1 cellular context compared by ENCODE assay signal in genomic region chr12:6372403-6373003, GRCh38.
TF ChIP-seq lines count a peak whose summit lies in the region.

No MANE protein-coding gene starts in this region.

TF ChIP-seq in HEK293, 187 proteins besides CTCF, POLR2A, EP300 and RAD21 (continued from another document):
- TF ChIP-seq PRDM2 (tag by site-specific recombination; IDR thresholded peaks at IDR 0.05; ENCODE audit: borderline replicate concordance) (no peak), ZBTB44 (tag by site-specific recombination; IDR thresholded peaks at IDR 0.05) (no peak), ZNF398 (tag by site-specific recombination; IDR thresholded peaks at IDR 0.05) (peak; percentile 47), ZNF777 (tag by site-specific recombination; IDR thresholded peaks at IDR 0.05; ENCODE audit: borderline replicate concordance) (no peak), SP3 (tag by site-specific recombination; IDR thresholded peaks at IDR 0.05) (peak; percentile 63), GLIS1 (tag by site-specific recombination; IDR thresholded peaks at IDR 0.05) (0 out of 2 replicates have a peak, but pooled peaks have one; percentile 34), OSR2 (tag by site-specific recombination; IDR thresholded peaks at IDR 0.05) (peak; percentile 35; the same call in 1 of the 2 replicates), PATZ1 (tag by site-specific recombination; IDR thresholded peaks at IDR 0.05) (peak; percentile 70), WT1 (tag by site-specific recombination; IDR thresholded peaks at IDR 0.05) (peak; percentile 79), MZF1 (tag by site-specific recombination; IDR thresholded peaks at IDR 0.05; ENCODE audit: borderline replicate concordance) (peak; percentile 30; the same call in 1 of the 2 replicates), ZNF645 (tag by site-specific recombination; IDR thresholded peaks at IDR 0.05) (no peak), PBX3 (CRISPR knock-in tag; IDR thresholded peaks at IDR 0.05) (no peak), KLF10 (tag by site-specific recombination; IDR thresholded peaks at IDR 0.05) (no peak), GLIS2 (tag by site-specific recombination; IDR thresholded peaks at IDR 0.05) (no peak; the same call in 1 of the 2 replicates), MEIS1 (CRISPR knock-in tag; IDR thresholded peaks at IDR 0.05; ENCODE audit: borderline replicate concordance) (no peak), ZNF629 (tag by site-specific recombination; IDR thresholded peaks at IDR 0.05) (no peak), ZBTB21 (tag by site-specific recombination; IDR thresholded peaks at IDR 0.05) (0 out of 2 replicates have a peak, but pooled peaks have one; percentile 15), ZBTB8A (tag by site-specific recombination; IDR thresholded peaks at IDR 0.05) (no peak), ZEB2 (tag by site-specific recombination; IDR thresholded peaks at IDR 0.05) (peak; percentile 52; the same call in 1 of the 2 replicates), ZNF19 (tag by site-specific recombination; IDR thresholded peaks at IDR 0.05; ENCODE audit: low read depth) (no peak), KLF17 (tag by site-specific recombination; IDR thresholded peaks at IDR 0.05) (peak; percentile 77; the same call in 1 of the 2 replicates), ZNF169 (tag by site-specific recombination; IDR thresholded peaks at IDR 0.05) (no peak), KLF16 (tag by site-specific recombination; IDR thresholded peaks at IDR 0.05) (no peak)
- TF ChIP-seq, protein P1, sequence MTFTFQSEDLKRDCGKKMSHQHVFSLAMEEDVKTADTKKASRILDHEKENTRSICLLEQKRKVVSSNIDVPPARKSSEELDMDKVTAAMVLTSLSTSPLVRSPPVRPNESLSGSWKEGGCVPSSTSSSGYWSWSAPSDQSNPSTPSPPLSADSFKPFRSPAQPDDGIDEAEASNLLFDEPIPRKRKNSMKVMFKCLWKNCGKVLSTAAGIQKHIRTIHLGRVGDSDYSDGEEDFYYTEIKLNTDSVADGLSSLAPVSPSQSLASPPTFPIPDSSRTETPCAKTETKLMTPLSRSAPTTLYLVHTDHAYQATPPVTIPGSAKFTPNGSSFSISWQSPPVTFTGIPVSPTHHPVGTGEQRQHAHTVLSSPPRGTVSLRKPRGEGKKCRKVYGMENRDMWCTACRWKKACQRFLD (tag by site-specific recombination; IDR thresholded peaks at IDR 0.05) = no peak
